ENCODE assay signal across 8 cellular contexts in the genomic region with DNA sequence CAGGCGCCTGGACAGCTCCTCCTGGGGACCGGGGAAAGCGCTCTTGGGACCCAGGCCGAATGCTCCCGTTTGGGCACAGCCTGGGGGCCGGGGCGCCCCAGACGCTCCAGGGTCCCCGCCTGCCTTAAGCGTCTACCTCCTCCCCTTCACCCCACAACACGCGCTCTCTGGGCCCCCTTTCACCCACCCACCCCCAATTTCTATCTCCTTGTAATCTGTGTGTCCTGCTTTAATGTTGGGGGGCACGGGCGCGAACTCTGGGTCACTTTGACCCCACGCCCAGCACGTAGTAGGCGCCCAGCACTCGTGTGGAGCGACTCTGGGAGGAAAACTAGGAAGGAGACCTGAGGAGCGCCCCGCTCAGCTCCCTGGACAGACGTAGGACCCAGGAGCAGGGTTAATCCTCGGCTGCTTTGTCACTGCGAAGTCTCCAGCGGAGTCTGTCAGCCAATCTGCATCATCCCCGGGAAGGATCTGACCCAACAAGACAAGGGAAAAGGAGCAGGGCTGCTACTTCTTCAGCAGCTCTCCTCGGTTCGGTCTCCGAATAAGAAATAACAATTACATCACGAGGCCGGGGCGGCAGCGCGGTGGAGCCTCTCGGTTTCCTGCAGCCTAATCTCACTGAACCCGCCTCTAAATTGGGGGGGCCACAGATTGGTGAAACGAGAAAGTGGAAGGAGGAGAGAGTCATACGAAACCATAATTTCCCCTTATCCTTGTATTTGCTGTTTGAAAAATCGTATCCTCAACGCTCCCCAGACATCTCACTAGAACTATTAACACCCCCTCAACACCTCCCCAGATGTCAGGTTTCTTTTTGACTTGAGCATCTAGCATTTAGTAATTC. TPM values are rescaled to one million over a fixed set of nuclear protein-coding genes. Genes with fewer than 3 reads are reported as not detected.
A peak's percentile ranks its signal among the peaks of the same experiment; 100 is the strongest.
DNase-seq lines count a peak whose midpoint lies in the region; ATAC-seq and TF ChIP-seq lines count a peak whose summit lies in the region.

No MANE protein-coding gene starts in this region.

- peak; percentile 2 for ATAC-seq in GM19467 (IDR thresholded peaks at IDR 0.05; ENCODE audit: unreplicated experiment)
- no peak for ATAC-seq in HG02970 (IDR thresholded peaks at IDR 0.05; ENCODE audit: low FRiP score, unreplicated experiment)

- no peaks in the 10 kb centered on the region for H3K27me3 ChIP-seq in AG04450 (ENCODE audit: control insufficient read depth, insufficient read depth, low read length)

- H3K9me3 ChIP-seq in AG04450 (ENCODE audit: control insufficient read depth, insufficient read depth, low read length), result no peaks in the 10 kb centered on the region

- H3K4me3 ChIP-seq in AG04450 (ENCODE audit: low read depth, low read length) (peak overlapping the region; percentile 81), choroid plexus epithelial cell (ENCODE audit: low read depth, low read length) (peak overlapping the region; percentile 78)

- CTCF ChIA-PET in AG04450 (lab: Charles Lee), result interaction anchor here (0.9 to 2.1 kb wide), 5 partner anchors 149 to 417 kb away, joined by 3 to 10 read pairs (median 4); no protein-coding TSS in a partner anchor

- TF ChIP-seq CTCF in AG04450 (IDR thresholded peaks at IDR 0.05; ENCODE audit: low read depth, low read length) (no peak), choroid plexus epithelial cell (conservative IDR thresholded peaks at IDR 0.05; ENCODE audit: low read depth, low read length) (no peak)

- peak overlapping the region; percentile 77 for H3K27ac ChIP-seq in AG04450 (ENCODE audit: low read depth, low read length)

- DNase-seq in AG04450 (ENCODE audit: low read depth, low spot score) (peak; percentile 59), NCI-H146 treated with DMSO at 0.1 percent for 48 hours (lab: John Stamatoyannopoulos, UW; ENCODE audit: unreplicated experiment) (peak; percentile 27), choroid plexus epithelial cell (ENCODE audit: low read depth) (peak; percentile 93), kidney tubule cell (ENCODE audit: low spot score) (peak; percentile 82)
- DNase-seq in activated CD4-positive, alpha-beta T cell treated with anti-CD3 and anti-CD28 coated beads for 48 hours, result peak; percentile 77
- peak; percentile 84 for DNase-seq in stimulated activated CD4-positive, alpha-beta T cell treated with anti-CD3 and anti-CD28 coated beads, Interleukin-15, amount 100 ng/mL, for 24 hours

- POLR2A ChIA-PET in AG04450 (lab: Yijun Ruan, JAX), result interaction anchor here (0.6 to 1.6 kb wide), 10 partner anchors 54 to 1051 kb away, joined by 3 to 14 read pairs (median 4); no protein-coding TSS in a partner anchor

RNA-seq across cellular contexts. Expression of a gene that starts 0.8 kb away (rescaled TPM):
- 18.7 and 22.6 TPM in 2 replicates for polyA plus RNA-seq in AG04450 (2011; rRNA removed)
- polyA minus RNA-seq in AG04450 (2011; rRNA and poly(A)+ RNA removed), result 32.6 and 63.7 TPM in 2 replicates

Comparison
In these comparisons a context has a peak if more than half of its experiments do, and no peak if none do; other contexts are left out.
1. DNase-seq: peak in every context shown above with its lines; median percentile 93 in choroid plexus epithelial cell; 84 in stimulated activated CD4-positive, alpha-beta T cell treated with anti-CD3 and anti-CD28 coated beads, Interleukin-15, amount 100 ng/mL, for 24 hours; 82 in kidney tubule cell; 77 in activated CD4-positive, alpha-beta T cell treated with anti-CD3 and anti-CD28 coated beads for 48 hours; 59 in AG04450; 27 in NCI-H146 treated with DMSO at 0.1 percent for 48 hours.